ENCODE assay signal across 1 cellular context in the genomic region with DNA sequence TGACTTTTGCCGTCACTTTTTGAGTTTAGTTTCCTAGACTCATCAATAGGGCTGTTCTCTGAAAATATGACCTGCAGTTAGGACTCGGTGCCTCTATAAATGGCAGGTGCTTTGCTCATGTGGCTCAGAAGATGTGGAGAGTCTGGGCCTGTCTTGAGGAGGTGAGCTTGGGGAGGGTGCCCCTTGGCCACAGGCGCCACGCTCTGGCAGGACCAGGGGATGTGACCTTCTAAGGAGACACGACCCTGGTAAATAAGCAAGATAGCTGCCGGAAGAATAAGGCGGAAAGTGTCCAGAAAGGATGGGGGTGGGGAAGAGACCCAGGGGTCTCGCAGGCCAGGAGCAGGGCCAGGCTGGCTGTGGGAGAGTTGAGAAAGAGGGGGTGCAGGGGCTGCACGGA.
TF ChIP-seq lines count a peak whose summit lies in the region.

No MANE protein-coding gene starts in this region.

TF ChIP-seq in IMR-90, 13 proteins besides CTCF, POLR2A, EP300 and RAD21:
- TF ChIP-seq SMC3 (IDR thresholded peaks at IDR 0.05; ENCODE audit: low read depth, low read length) (no peak), NFE2L2 (IDR thresholded peaks at IDR 0.05; ENCODE audit: low read depth, low read length) (no peak), MAFK (IDR thresholded peaks at IDR 0.05; ENCODE audit: low read depth, low read length) (no peak)
- TF ChIP-seq, protein P1, sequence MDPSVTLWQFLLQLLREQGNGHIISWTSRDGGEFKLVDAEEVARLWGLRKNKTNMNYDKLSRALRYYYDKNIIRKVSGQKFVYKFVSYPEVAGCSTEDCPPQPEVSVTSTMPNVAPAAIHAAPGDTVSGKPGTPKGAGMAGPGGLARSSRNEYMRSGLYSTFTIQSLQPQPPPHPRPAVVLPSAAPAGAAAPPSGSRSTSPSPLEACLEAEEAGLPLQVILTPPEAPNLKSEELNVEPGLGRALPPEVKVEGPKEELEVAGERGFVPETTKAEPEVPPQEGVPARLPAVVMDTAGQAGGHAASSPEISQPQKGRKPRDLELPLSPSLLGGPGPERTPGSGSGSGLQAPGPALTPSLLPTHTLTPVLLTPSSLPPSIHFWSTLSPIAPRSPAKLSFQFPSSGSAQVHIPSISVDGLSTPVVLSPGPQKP (IDR thresholded peaks at IDR 0.05; ENCODE audit: borderline replicate concordance, low read depth, low read length): no peak
